2 cellular contexts compared by ENCODE assay signal in genomic region chr3:53890726-53891499, GRCh38.
A peak's percentile ranks its signal among the peaks of the same experiment; 100 is the strongest.
TF ChIP-seq lines count a peak whose summit lies in the region.

No MANE protein-coding gene starts in this region.

TF ChIP-seq in SK-N-SH treated with all-trans-retinoic acid at 6 μM for 48 hours, 23 proteins besides CTCF, POLR2A, EP300 and RAD21 (continued from another document):
- TF ChIP-seq CSDC2 (CRISPR knock-in tag; IDR thresholded peaks at IDR 0.05): 0 out of 2 replicates have a peak, but pooled peaks have one; percentile 35

TF ChIP-seq in GM12878, 131 proteins besides CTCF, POLR2A, EP300 and RAD21 (continued from another document and continues in another):
- TF ChIP-seq CHD1 (IDR thresholded peaks at IDR 0.05; ENCODE audit: low read depth, low read length): no peak
- TF ChIP-seq SMARCA5 (IDR thresholded peaks at IDR 0.05): 0 out of 2 replicates have a peak, but pooled peaks have one; percentile 12
- no peak for TF ChIP-seq RFX5 (IDR thresholded peaks at IDR 0.05; ENCODE audit: low read depth, low read length)
- TF ChIP-seq ZNF622 (IDR thresholded peaks at IDR 0.05): no peak
- no peak for TF ChIP-seq CBFB (IDR thresholded peaks at IDR 0.05; ENCODE audit: low read depth)
- no peak for TF ChIP-seq E2F4 (IDR thresholded peaks at IDR 0.05; ENCODE audit: low read depth, low read length)
- 0 out of 2 replicates have a peak, but pooled peaks have one; percentile 25 for TF ChIP-seq CBX5 (IDR thresholded peaks at IDR 0.05; ENCODE audit: low read depth)
- TF ChIP-seq ZNF384 (IDR thresholded peaks at IDR 0.05; ENCODE audit: borderline replicate concordance, low read depth, low read length): no peak
- no peak for TF ChIP-seq RAD51 (IDR thresholded peaks at IDR 0.05)
- peak; percentile 38 for TF ChIP-seq ATF7 (IDR thresholded peaks at IDR 0.05; ENCODE audit: low read depth)
- no peak for TF ChIP-seq SPI1 (IDR thresholded peaks at IDR 0.05; ENCODE audit: borderline replicate concordance, insufficient read depth, low read depth, low read length)
- TF ChIP-seq ZBTB4 (CRISPR knock-in tag; IDR thresholded peaks at IDR 0.05): no peak
- TF ChIP-seq SMC3 (IDR thresholded peaks at IDR 0.05; ENCODE audit: borderline replicate concordance, low read length): no peak
- TF ChIP-seq ELK1 (IDR thresholded peaks at IDR 0.05; ENCODE audit: low read depth, low read length): no peak
- peak; percentile 23; the same call in 1 of the 2 replicates for TF ChIP-seq BMI1 (IDR thresholded peaks at IDR 0.05; ENCODE audit: borderline replicate concordance)
- no peak for TF ChIP-seq CHD4 (IDR thresholded peaks at IDR 0.05)
- no peak for TF ChIP-seq ZNF207 (IDR thresholded peaks at IDR 0.05; ENCODE audit: borderline replicate concordance)
- no peak for TF ChIP-seq EZH2 (IDR thresholded peaks at IDR 0.05; ENCODE audit: borderline replicate concordance, control insufficient read depth, low read depth, low read length)
- no peak for TF ChIP-seq CHD2 (IDR thresholded peaks at IDR 0.05; ENCODE audit: borderline replicate concordance, low read depth, low read length)
- TF ChIP-seq ATF2 (IDR thresholded peaks at IDR 0.05; ENCODE audit: low read length): no peak
- TF ChIP-seq ZBTB11 (CRISPR knock-in tag; IDR thresholded peaks at IDR 0.05): no peak
- peak; percentile 12; the same call in 1 of the 2 replicates for TF ChIP-seq MTA2 (IDR thresholded peaks at IDR 0.05; ENCODE audit: low read depth)
- no peak for TF ChIP-seq WRNIP1 (IDR thresholded peaks at IDR 0.05; ENCODE audit: borderline replicate concordance, low read depth, low read length)
- TF ChIP-seq PAX8 (IDR thresholded peaks at IDR 0.05): no peak
- no peak; the same call in 1 of the 2 replicates for TF ChIP-seq CREM (IDR thresholded peaks at IDR 0.05; ENCODE audit: low read depth)
- no peak for TF ChIP-seq CEBPZ (IDR thresholded peaks at IDR 0.05; ENCODE audit: low read depth, low read length)
- TF ChIP-seq BCLAF1 (IDR thresholded peaks at IDR 0.05): no peak
- TF ChIP-seq MYC (IDR thresholded peaks at IDR 0.05; ENCODE audit: insufficient read depth, insufficient read length, insufficient replicate concordance, low read length, severe bottlenecking): no peak
- TF ChIP-seq HSF1 (IDR thresholded peaks at IDR 0.05; ENCODE audit: low read depth, low read length): no peak
- no peak for TF ChIP-seq NR2C2 (IDR thresholded peaks at IDR 0.05; ENCODE audit: borderline replicate concordance, control insufficient read depth, insufficient read length, low read depth)
- TF ChIP-seq LARP7 (IDR thresholded peaks at IDR 0.05): no peak
- no peak for TF ChIP-seq YY1 (IDR thresholded peaks at IDR 0.05; ENCODE audit: low read depth, low read length)
- TF ChIP-seq SUZ12 (IDR thresholded peaks at IDR 0.05; ENCODE audit: unreplicated experiment): no peak
- TF ChIP-seq PAX5 (IDR thresholded peaks at IDR 0.05; ENCODE audit: borderline replicate concordance, low read depth, low read length): 0 out of 2 replicates have a peak, but pooled peaks have one; percentile 3
- peak; percentile 23 for TF ChIP-seq SKIL (IDR thresholded peaks at IDR 0.05; ENCODE audit: low read depth, poor library complexity, severe bottlenecking)
- TF ChIP-seq BHLHE40 (IDR thresholded peaks at IDR 0.05; ENCODE audit: borderline replicate concordance in 1 of 2, low read depth in 2 of 2, low read length in 1 of 2): no peak
